ENCODE assay signal across 9 cellular contexts in the genomic region with DNA sequence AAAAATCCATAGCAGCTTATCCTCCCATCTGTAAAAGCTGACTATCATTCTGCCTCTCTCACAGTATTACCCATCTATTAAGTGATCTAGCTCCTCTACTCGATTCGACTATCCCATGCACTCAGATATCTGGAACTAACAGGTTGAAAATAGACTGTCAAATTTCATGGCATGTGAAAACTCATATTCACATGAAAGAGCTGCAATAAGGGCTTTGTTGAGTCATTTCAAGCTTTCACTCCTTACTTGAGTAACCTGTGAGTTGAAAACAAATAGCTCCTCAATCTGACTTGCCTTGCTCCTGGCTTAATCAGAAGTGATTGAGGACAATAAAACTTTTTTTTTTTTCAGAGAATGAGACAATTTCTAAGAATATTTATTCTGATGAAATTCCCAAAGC.
A peak's percentile ranks its signal among the peaks of the same experiment; 100 is the strongest.
DNase-seq lines count a peak whose midpoint lies in the region; ATAC-seq and TF ChIP-seq lines count a peak whose summit lies in the region.
"Had no signal": no experiment of that assay in that cellular context is flagged by ENCODE, and none has a peak within 500 bp of the region (broad histone marks: within the 10 kb centered on the region; RNA-seq: fewer than 3 reads in every experiment).

No MANE protein-coding gene starts in this region.

- no peak for TF ChIP-seq CTCF in type B pancreatic cell (conservative IDR thresholded peaks at IDR 0.05)

- H3K36me3 Mint-ChIP-seq in activated T-cell treated with anti-CD3 and anti-CD28 coated beads, Interleukin-2, amount 50 U/mL, for 4 hours (ENCODE audit: insufficient read depth) = no peaks in the 10 kb centered on the region
- H3K36me3 Mint-ChIP-seq in stimulated activated naive B cell treated with anti-CD40 and anti-IgM and Interleukin-4, amounts not matched to agents 10 μg/mL and 1 μg/mL and 100 μg/mL, for 72 hours = no peaks in the 10 kb centered on the region
- H3K36me3 Mint-ChIP-seq in immature natural killer cell (peaks cover 0 to 4% (median 0%) of the 10 kb centered on the region in 3 donors), type B pancreatic cell (no peaks in the 10 kb centered on the region)

- H3K4me3 Mint-ChIP-seq in activated T-cell treated with anti-CD3 and anti-CD28 coated beads, Interleukin-2, amount 50 U/mL, for 4 hours = no peak overlapping the region
- no peak overlapping the region for H3K4me3 Mint-ChIP-seq in stimulated activated naive B cell treated with anti-CD40 and anti-IgM and Interleukin-4, amounts not matched to agents 10 μg/mL and 1 μg/mL and 100 μg/mL, for 72 hours
- H3K4me3 Mint-ChIP-seq in immature natural killer cell (no peak overlapping the region), type B pancreatic cell (no peak overlapping the region)

- H3K27me3 Mint-ChIP-seq in activated T-cell treated with anti-CD3 and anti-CD28 coated beads, Interleukin-2, amount 50 U/mL, for 4 hours (ENCODE audit: low read depth) = no peaks in the 10 kb centered on the region
- H3K27me3 Mint-ChIP-seq in stimulated activated naive B cell treated with anti-CD40 and anti-IgM and Interleukin-4, amounts not matched to agents 10 μg/mL and 1 μg/mL and 100 μg/mL, for 72 hours = peaks cover 0 to 6% of the 10 kb centered on the region in 2 donors
- H3K27me3 Mint-ChIP-seq in immature natural killer cell (ENCODE audit: low read depth in 3 of 3) (no peaks in the 10 kb centered on the region), type B pancreatic cell (no peaks in the 10 kb centered on the region)

- no peak overlapping the region for H3K27ac Mint-ChIP-seq in stimulated activated naive B cell treated with anti-CD40 and anti-IgM and Interleukin-4, amounts not matched to agents 10 μg/mL and 1 μg/mL and 100 μg/mL, for 72 hours
- H3K27ac Mint-ChIP-seq in immature natural killer cell (no peak overlapping the region), type B pancreatic cell (no peak overlapping the region)

- no peaks in the 10 kb centered on the region for H3K9me3 Mint-ChIP-seq in activated T-cell treated with anti-CD3 and anti-CD28 coated beads, Interleukin-2, amount 50 U/mL, for 4 hours
- no peaks in the 10 kb centered on the region for H3K9me3 Mint-ChIP-seq in stimulated activated naive B cell treated with anti-CD40 and anti-IgM and Interleukin-4, amounts not matched to agents 10 μg/mL and 1 μg/mL and 100 μg/mL, for 72 hours
- H3K9me3 Mint-ChIP-seq in immature natural killer cell (no peaks in the 10 kb centered on the region), type B pancreatic cell (no peaks in the 10 kb centered on the region)

- H3K4me1 Mint-ChIP-seq in activated T-cell treated with anti-CD3 and anti-CD28 coated beads, Interleukin-2, amount 50 U/mL, for 4 hours (ENCODE audit: low read depth) = no peaks in the 10 kb centered on the region
- peaks cover 1 to 5% of the 10 kb centered on the region in 2 donors for H3K4me1 Mint-ChIP-seq in stimulated activated naive B cell treated with anti-CD40 and anti-IgM and Interleukin-4, amounts not matched to agents 10 μg/mL and 1 μg/mL and 100 μg/mL, for 72 hours
- H3K4me1 Mint-ChIP-seq in immature natural killer cell (peaks cover 18 to 23% of the 10 kb centered on the region in 2 donors), type B pancreatic cell (ENCODE audit: unreplicated experiment) (no peaks in the 10 kb centered on the region)

- DNase-seq in activated T-cell treated with anti-CD3 and anti-CD28 coated beads, Interleukin-2, amount 50 U/mL, for 4 hours = no peak
- no peak for DNase-seq in activated T-cell treated with anti-CD3 and anti-CD28 coated beads, Interleukin-2, amount 50 U/mL, for 48 hours
- DNase-seq in stimulated activated naive B cell treated with anti-CD40 and anti-IgM and Interleukin-4, amounts not matched to agents 10 μg/mL and 1 μg/mL and 100 μg/mL, for 72 hours = no peak
- DNase-seq in immature natural killer cell = no peak
- no peak for DNase-seq in NCI-H1417 treated with DMSO at 0.1 percent for 48 hours (lab: John Stamatoyannopoulos, UW)
- no peak for DNase-seq in type B pancreatic cell (ENCODE audit: extremely low spot score, unreplicated experiment)
- DNase-seq: activated CD4-positive, alpha-beta T cell treated with anti-CD3 and anti-CD28 coated beads for 48 hours had no signal

- peak; percentile 72 to 79 for ATAC-seq in activated T-cell treated with anti-CD3 and anti-CD28 coated beads, Interleukin-2, amount 50 U/mL, for 4 hours
- ATAC-seq in GM21576 (IDR thresholded peaks at IDR 0.05; ENCODE audit: unreplicated experiment) (peak; percentile 83), HG03139 (IDR thresholded peaks at IDR 0.05; ENCODE audit: unreplicated experiment) (peak; percentile 73)
- peak; percentile 59 for ATAC-seq in stimulated activated naive B cell treated with anti-CD40 and anti-IgM and Interleukin-4, amounts not matched to agents 10 μg/mL and 1 μg/mL and 100 μg/mL, for 72 hours (replicated peaks)
